Comparison of ENCODE assay signal across 8 cellular contexts in genomic region chr3:5122741-5123706, GRCh38. TPM values are rescaled to one million over a fixed set of nuclear protein-coding genes. Genes with fewer than 3 reads are reported as not detected.
A peak's percentile ranks its signal among the peaks of the same experiment; 100 is the strongest.
DNase-seq lines count a peak whose midpoint lies in the region; ATAC-seq and TF ChIP-seq lines count a peak whose summit lies in the region.

No MANE protein-coding gene starts in this region.

- peaks cover 8% of the 10 kb centered on the region for H3K4me1 ChIP-seq in colonic mucosa

- intact Hi-C loops in colonic mucosa (cut with DNase I): loop anchor here (5.0 kb wide), 1 partner anchor 64 kb away; the partner anchor contains the start of gene EDEM1

- H3K9ac ChIP-seq in colonic mucosa (ENCODE audit: low read depth in 2 of 2, low read length in 2 of 2): peak overlapping the region; percentile 93 to 98

- H3K27me3 ChIP-seq in HL-60 (ENCODE audit: insufficient read depth, poor library complexity, severe bottlenecking) (no peaks in the 10 kb centered on the region), colonic mucosa (no peaks in the 10 kb centered on the region), layer of hippocampus (ENCODE audit: control insufficient read depth, insufficient read depth, low read length) (no peaks in the 10 kb centered on the region)

- peak overlapping the region; percentile 96 for H3K4me3 ChIP-seq in HL-60 (replicated peaks; ENCODE audit: insufficient read depth, low read length)
- H3K4me3 ChIP-seq in colonic mucosa: peak overlapping the region; percentile 100

- H3K27ac ChIP-seq in C4-2B (peak overlapping the region; percentile 84), HL-60 (replicated peaks) (peak overlapping the region; percentile 97), VCaP (peak overlapping the region; percentile 91), colonic mucosa (peak overlapping the region; percentile 90), layer of hippocampus (ENCODE audit: low read depth, low read length) (peak overlapping the region; percentile 91)

- peak; percentile 19 for ATAC-seq in GM19395 (IDR thresholded peaks at IDR 0.05; ENCODE audit: unreplicated experiment)

- peak in 1 of 2 experiments; percentile 60 for DNase-seq in HL-60 (ENCODE audit: low read depth in 1 of 2, low spot score in 1 of 2)
- DNase-seq in colonic mucosa: peak; percentile 35
- peak; percentile 11 to 15 for DNase-seq in stimulated activated CD4-positive, alpha-beta T cell treated with anti-CD3 and anti-CD28 coated beads, Interleukin-4, amount 100 ng/mL, for 4 hours
- no peak for DNase-seq in DMS114 treated with DMSO at 0.1 percent for 48 hours (lab: John Stamatoyannopoulos, UW; ENCODE audit: unreplicated experiment)

- H3K36me3 ChIP-seq in colonic mucosa: no peaks in the 10 kb centered on the region

- no peaks in the 10 kb centered on the region for H3K9me3 ChIP-seq in colonic mucosa

- TF ChIP-seq CTCF in C4-2B (conservative IDR thresholded peaks at IDR 0.05) (no peak), HL-60 (IDR thresholded peaks at IDR 0.05; ENCODE audit: insufficient read depth, low read length) (no peak), VCaP (conservative IDR thresholded peaks at IDR 0.05) (no peak), colonic mucosa (IDR thresholded peaks at IDR 0.05) (no peak)

RNA-seq across cellular contexts. Expression of gene ARL8B, which starts 0.9 kb away (rescaled TPM):
- total RNA-seq in colonic mucosa: 10 to 100 TPM; 40.8 to 51.4 TPM
